Comparison of ENCODE assay signal across 1 cellular context in genomic region chr2:98085649-98086048, GRCh38.
TF ChIP-seq lines count a peak whose summit lies in the region.

No MANE protein-coding gene starts in this region.

TF ChIP-seq in GM23338, 12 proteins besides CTCF, POLR2A, EP300 and RAD21 (continued from another document):
- TF ChIP-seq, protein P1, sequence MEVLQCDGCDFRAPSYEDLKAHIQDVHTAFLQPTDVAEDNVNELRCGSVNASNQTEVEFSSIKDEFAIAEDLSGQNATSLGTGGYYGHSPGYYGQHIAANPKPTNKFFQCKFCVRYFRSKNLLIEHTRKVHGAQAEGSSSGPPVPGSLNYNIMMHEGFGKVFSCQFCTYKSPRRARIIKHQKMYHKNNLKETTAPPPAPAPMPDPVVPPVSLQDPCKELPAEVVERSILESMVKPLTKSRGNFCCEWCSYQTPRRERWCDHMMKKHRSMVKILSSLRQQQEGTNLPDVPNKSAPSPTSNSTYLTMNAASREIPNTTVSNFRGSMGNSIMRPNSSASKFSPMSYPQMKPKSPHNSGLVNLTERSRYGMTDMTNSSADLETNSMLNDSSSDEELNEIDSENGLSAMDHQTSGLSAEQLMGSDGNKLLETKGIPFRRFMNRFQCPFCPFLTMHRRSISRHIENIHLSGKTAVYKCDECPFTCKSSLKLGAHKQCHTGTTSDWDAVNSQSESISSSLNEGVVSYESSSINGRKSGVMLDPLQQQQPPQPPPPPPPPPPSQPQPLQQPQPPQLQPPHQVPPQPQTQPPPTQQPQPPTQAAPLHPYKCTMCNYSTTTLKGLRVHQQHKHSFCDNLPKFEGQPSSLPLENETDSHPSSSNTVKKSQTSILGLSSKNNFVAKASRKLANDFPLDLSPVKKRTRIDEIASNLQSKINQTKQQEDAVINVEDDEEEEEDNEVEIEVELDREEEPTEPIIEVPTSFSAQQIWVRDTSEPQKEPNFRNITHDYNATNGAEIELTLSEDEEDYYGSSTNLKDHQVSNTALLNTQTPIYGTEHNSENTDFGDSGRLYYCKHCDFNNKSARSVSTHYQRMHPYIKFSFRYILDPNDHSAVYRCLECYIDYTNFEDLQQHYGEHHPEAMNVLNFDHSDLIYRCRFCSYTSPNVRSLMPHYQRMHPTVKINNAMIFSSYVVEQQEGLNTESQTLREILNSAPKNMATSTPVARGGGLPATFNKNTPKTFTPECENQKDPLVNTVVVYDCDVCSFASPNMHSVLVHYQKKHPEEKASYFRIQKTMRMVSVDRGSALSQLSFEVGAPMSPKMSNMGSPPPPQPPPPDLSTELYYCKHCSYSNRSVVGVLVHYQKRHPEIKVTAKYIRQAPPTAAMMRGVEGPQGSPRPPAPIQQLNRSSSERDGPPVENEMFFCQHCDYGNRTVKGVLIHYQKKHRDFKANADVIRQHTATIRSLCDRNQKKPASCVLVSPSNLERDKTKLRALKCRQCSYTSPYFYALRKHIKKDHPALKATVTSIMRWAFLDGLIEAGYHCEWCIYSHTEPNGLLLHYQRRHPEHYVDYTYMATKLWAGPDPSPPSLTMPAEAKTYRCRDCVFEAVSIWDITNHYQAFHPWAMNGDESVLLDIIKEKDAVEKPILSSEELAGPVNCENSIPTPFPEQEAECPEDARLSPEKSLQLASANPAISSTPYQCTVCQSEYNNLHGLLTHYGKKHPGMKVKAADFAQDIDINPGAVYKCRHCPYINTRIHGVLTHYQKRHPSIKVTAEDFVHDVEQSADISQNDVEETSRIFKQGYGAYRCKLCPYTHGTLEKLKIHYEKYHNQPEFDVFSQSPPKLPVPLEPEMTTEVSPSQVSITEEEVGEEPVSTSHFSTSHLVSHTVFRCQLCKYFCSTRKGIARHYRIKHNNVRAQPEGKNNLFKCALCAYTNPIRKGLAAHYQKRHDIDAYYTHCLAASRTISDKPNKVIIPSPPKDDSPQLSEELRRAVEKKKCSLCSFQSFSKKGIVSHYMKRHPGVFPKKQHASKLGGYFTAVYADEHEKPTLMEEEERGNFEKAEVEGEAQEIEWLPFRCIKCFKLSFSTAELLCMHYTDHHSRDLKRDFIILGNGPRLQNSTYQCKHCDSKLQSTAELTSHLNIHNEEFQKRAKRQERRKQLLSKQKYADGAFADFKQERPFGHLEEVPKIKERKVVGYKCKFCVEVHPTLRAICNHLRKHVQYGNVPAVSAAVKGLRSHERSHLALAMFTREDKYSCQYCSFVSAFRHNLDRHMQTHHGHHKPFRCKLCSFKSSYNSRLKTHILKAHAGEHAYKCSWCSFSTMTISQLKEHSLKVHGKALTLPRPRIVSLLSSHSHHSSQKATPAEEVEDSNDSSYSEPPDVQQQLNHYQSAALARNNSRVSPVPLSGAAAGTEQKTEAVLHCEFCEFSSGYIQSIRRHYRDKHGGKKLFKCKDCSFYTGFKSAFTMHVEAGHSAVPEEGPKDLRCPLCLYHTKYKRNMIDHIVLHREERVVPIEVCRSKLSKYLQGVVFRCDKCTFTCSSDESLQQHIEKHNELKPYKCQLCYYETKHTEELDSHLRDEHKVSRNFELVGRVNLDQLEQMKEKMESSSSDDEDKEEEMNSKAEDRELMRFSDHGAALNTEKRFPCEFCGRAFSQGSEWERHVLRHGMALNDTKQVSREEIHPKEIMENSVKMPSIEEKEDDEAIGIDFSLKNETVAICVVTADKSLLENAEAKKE (CRISPR knock-in tag; IDR thresholded peaks at IDR 0.05): no peak
- TF ChIP-seq ETS1 (IDR thresholded peaks at IDR 0.05) (no peak), CREB1 (CRISPR knock-in tag; IDR thresholded peaks at IDR 0.05; ENCODE audit: low read depth) (no peak), REST (IDR thresholded peaks at IDR 0.05; ENCODE audit: unreplicated experiment) (no peak), POLR2AphosphoS5 (IDR thresholded peaks at IDR 0.05; ENCODE audit: low read depth) (no peak), JUNB (IDR thresholded peaks at IDR 0.05; ENCODE audit: unreplicated experiment) (no peak), EZH2 (IDR thresholded peaks at IDR 0.05; ENCODE audit: low read depth, unreplicated experiment) (no peak), EZH2phosphoT487 (IDR thresholded peaks at IDR 0.05; ENCODE audit: unreplicated experiment) (no peak)
TF ChIP-seq in GM23338: peak in this region for 0.
